1 cellular context compared by ENCODE assay signal in genomic region chr5:154189819-154190651, GRCh38.
TF ChIP-seq lines count a peak whose summit lies in the region.

No MANE protein-coding gene starts in this region.

TF ChIP-seq in HepG2, 621 proteins besides CTCF, POLR2A, EP300 and RAD21 (continued from another document and continues in another):
- no peak for TF ChIP-seq ZSCAN12 (CRISPR knock-in tag; IDR thresholded peaks at IDR 0.05)
- TF ChIP-seq, protein P1, sequence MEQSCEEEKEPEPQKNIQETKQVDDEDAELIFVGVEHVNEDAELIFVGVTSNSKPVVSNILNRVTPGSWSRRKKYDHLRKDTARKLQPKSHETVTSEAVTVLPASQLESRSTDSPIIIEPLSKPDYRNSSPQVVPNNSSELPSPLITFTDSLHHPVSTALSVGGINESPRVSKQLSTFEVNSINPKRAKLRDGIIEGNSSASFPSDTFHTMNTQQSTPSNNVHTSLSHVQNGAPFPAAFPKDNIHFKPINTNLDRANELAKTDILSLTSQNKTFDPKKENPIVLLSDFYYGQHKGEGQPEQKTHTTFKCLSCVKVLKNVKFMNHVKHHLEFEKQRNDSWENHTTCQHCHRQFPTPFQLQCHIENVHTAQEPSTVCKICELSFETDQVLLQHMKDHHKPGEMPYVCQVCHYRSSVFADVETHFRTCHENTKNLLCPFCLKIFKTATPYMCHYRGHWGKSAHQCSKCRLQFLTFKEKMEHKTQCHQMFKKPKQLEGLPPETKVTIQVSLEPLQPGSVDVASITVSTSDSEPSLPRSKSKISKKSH (CRISPR knock-in tag; IDR thresholded peaks at IDR 0.05; ENCODE audit: borderline replicate concordance) = no peak
- TF ChIP-seq ZNF205 (CRISPR knock-in tag; IDR thresholded peaks at IDR 0.05) = peak; percentile 36; the same call in 1 of the 2 replicates
- TF ChIP-seq ZNF274 (CRISPR knock-in tag; IDR thresholded peaks at IDR 0.05) = 0 out of 2 replicates have a peak, but pooled peaks have one; percentile 9
- peak; percentile 38 for TF ChIP-seq ZFX (CRISPR knock-in tag; IDR thresholded peaks at IDR 0.05; ENCODE audit: low read depth)
- TF ChIP-seq SKI (IDR thresholded peaks at IDR 0.05; ENCODE audit: partially characterized antibody) = no peak
- TF ChIP-seq RBFOX2 (IDR thresholded peaks at IDR 0.05; ENCODE audit: low read depth, low read length) = peak; percentile 78
- no peak for TF ChIP-seq GLI4 (CRISPR knock-in tag; IDR thresholded peaks at IDR 0.05; ENCODE audit: borderline replicate concordance)
- no peak for TF ChIP-seq SRSF4 (IDR thresholded peaks at IDR 0.05; ENCODE audit: low read depth, low read length, poor library complexity, severe bottlenecking)
- TF ChIP-seq GZF1 (CRISPR knock-in tag; IDR thresholded peaks at IDR 0.05) = no peak
- TF ChIP-seq ZNF704 (CRISPR knock-in tag; IDR thresholded peaks at IDR 0.05; ENCODE audit: borderline replicate concordance) = no peak
- no peak for TF ChIP-seq ARID2 (CRISPR knock-in tag; IDR thresholded peaks at IDR 0.05; ENCODE audit: borderline replicate concordance)
- TF ChIP-seq KDM1A (CRISPR knock-in tag; IDR thresholded peaks at IDR 0.05) = peak; percentile 68; the same call in 1 of the 2 replicates
- TF ChIP-seq TFAP4 (IDR thresholded peaks at IDR 0.05; ENCODE audit: borderline replicate concordance, low read depth) = no peak
- no peak for TF ChIP-seq DR1 (CRISPR knock-in tag; IDR thresholded peaks at IDR 0.05)
- no peak for TF ChIP-seq ZNF460 (CRISPR knock-in tag; IDR thresholded peaks at IDR 0.05; ENCODE audit: borderline replicate concordance)
- TF ChIP-seq RARG (CRISPR knock-in tag; IDR thresholded peaks at IDR 0.05; ENCODE audit: low read depth) = no peak
- TF ChIP-seq, protein P2, sequence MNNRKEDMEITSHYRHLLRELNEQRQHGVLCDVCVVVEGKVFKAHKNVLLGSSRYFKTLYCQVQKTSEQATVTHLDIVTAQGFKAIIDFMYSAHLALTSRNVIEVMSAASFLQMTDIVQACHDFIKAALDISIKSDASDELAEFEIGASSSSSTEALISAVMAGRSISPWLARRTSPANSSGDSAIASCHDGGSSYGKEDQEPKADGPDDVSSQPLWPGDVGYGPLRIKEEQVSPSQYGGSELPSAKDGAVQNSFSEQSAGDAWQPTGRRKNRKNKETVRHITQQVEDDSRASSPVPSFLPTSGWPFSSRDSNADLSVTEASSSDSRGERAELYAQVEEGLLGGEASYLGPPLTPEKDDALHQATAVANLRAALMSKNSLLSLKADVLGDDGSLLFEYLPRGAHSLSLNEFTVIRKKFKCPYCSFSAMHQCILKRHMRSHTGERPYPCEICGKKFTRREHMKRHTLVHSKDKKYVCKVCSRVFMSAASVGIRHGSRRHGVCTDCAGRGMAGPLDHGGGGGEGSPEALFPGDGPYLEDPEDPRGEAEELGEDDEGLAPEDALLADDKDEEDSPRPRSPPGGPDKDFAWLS (CRISPR knock-in tag; IDR thresholded peaks at IDR 0.05; ENCODE audit: borderline replicate concordance) = no peak
- no peak for TF ChIP-seq MBNL3 (CRISPR knock-in tag; conservative IDR thresholded peaks at IDR 0.05)
- TF ChIP-seq ZNF20 (CRISPR knock-in tag; IDR thresholded peaks at IDR 0.05) = no peak
- TF ChIP-seq KDM3A (CRISPR knock-in tag; IDR thresholded peaks at IDR 0.05; ENCODE audit: low read depth) = 0 out of 2 replicates have a peak, but pooled peaks have one; percentile 39
- TF ChIP-seq, protein P3, sequence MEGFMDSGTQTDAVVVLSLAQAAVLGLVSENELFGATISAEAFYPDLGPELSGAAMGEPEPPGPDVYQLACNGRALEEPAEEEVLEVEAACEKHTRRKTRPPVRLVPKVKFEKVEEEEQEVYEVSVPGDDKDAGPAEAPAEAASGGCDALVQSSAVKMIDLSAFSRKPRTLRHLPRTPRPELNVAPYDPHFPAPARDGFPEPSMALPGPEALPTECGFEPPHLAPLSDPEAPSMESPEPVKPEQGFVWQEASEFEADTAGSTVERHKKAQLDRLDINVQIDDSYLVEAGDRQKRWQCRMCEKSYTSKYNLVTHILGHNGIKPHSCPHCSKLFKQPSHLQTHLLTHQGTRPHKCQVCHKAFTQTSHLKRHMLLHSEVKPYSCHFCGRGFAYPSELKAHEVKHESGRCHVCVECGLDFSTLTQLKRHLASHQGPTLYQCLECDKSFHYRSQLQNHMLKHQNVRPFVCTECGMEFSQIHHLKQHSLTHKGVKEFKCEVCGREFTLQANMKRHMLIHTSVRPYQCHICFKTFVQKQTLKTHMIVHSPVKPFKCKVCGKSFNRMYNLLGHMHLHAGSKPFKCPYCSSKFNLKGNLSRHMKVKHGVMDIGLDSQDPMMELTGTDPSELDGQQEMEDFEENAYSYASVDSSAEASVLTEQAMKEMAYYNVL (CRISPR knock-in tag; IDR thresholded peaks at IDR 0.05; ENCODE audit: borderline replicate concordance) = no peak
- TF ChIP-seq ZSCAN9 (CRISPR knock-in tag; IDR thresholded peaks at IDR 0.05; ENCODE audit: borderline replicate concordance) = no peak
- no peak for TF ChIP-seq SP2 (CRISPR knock-in tag; IDR thresholded peaks at IDR 0.05)
- TF ChIP-seq ZNF256 (CRISPR knock-in tag; conservative IDR thresholded peaks at IDR 0.05) = no peak
- TF ChIP-seq, protein P4, sequence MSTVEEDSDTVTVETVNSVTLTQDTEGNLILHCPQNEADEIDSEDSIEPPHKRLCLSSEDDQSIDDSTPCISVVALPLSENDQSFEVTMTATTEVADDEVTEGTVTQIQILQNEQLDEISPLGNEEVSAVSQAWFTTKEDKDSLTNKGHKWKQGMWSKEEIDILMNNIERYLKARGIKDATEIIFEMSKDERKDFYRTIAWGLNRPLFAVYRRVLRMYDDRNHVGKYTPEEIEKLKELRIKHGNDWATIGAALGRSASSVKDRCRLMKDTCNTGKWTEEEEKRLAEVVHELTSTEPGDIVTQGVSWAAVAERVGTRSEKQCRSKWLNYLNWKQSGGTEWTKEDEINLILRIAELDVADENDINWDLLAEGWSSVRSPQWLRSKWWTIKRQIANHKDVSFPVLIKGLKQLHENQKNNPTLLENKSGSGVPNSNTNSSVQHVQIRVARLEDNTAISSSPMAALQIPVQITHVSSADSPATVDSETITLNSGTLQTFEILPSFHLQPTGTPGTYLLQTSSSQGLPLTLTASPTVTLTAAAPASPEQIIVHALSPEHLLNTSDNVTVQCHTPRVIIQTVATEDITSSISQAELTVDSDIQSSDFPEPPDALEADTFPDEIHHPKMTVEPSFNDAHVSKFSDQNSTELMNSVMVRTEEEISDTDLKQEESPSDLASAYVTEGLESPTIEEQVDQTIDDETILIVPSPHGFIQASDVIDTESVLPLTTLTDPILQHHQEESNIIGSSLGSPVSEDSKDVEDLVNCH (CRISPR knock-in tag; IDR thresholded peaks at IDR 0.05) = no peak
- no peak for TF ChIP-seq NFIB (CRISPR knock-in tag; IDR thresholded peaks at IDR 0.05; ENCODE audit: borderline replicate concordance)
- no peak for TF ChIP-seq ZSCAN30 (CRISPR knock-in tag; IDR thresholded peaks at IDR 0.05)
- TF ChIP-seq ZNF572 (CRISPR knock-in tag; IDR thresholded peaks at IDR 0.05) = no peak; the same call in 1 of the 2 replicates
- TF ChIP-seq ZNF788 (CRISPR knock-in tag; IDR thresholded peaks at IDR 0.05; ENCODE audit: borderline replicate concordance) = 0 out of 2 replicates have a peak, but pooled peaks have one; percentile 49
- no peak for TF ChIP-seq ZNF180 (CRISPR knock-in tag; IDR thresholded peaks at IDR 0.05; ENCODE audit: borderline replicate concordance, low read depth)
- TF ChIP-seq SRY (CRISPR knock-in tag; IDR thresholded peaks at IDR 0.05) = no peak
- TF ChIP-seq ZNF264 (CRISPR knock-in tag; IDR thresholded peaks at IDR 0.05) = peak; percentile 68; the same call in 1 of the 2 replicates
- no peak for TF ChIP-seq ZNF510 (CRISPR knock-in tag; IDR thresholded peaks at IDR 0.05; ENCODE audit: low read depth)
- TF ChIP-seq, protein P5, sequence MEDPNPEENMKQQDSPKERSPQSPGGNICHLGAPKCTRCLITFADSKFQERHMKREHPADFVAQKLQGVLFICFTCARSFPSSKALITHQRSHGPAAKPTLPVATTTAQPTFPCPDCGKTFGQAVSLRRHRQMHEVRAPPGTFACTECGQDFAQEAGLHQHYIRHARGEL (CRISPR knock-in tag; IDR thresholded peaks at IDR 0.05) = peak; percentile 31; the same call in 1 of the 2 replicates
- no peak for TF ChIP-seq ZFY (CRISPR knock-in tag; IDR thresholded peaks at IDR 0.05)
- TF ChIP-seq, protein P6, sequence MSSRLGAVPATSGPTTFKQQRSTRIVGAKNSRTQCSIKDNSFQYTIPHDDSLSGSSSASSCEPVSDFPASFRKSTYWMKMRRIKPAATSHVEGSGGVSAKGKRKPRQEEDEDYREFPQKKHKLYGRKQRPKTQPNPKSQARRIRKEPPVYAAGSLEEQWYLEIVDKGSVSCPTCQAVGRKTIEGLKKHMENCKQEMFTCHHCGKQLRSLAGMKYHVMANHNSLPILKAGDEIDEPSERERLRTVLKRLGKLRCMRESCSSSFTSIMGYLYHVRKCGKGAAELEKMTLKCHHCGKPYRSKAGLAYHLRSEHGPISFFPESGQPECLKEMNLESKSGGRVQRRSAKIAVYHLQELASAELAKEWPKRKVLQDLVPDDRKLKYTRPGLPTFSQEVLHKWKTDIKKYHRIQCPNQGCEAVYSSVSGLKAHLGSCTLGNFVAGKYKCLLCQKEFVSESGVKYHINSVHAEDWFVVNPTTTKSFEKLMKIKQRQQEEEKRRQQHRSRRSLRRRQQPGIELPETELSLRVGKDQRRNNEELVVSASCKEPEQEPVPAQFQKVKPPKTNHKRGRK (CRISPR knock-in tag; IDR thresholded peaks at IDR 0.05) = no peak
- TF ChIP-seq, protein P7, sequence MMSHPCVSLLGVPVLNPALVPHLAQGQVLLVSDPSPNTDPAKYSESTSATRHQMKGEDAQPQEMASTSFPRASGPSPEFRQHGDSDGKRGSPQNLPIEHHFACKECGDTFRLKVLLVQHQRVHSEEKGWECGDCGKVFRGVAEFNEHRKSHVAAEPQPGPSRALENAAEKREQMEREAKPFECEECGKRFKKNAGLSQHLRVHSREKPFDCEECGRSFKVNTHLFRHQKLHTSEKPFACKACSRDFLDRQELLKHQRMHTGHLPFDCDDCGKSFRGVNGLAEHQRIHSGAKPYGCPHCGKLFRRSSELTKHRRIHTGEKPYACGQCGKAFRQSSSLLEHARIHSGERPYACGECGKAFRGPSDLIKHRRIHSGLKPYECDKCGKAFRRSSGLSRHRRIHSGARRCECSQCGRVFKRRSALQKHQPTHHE (CRISPR knock-in tag; IDR thresholded peaks at IDR 0.05; ENCODE audit: borderline replicate concordance) = 0 out of 2 replicates have a peak, but pooled peaks have one; percentile 53
- no peak for TF ChIP-seq GTF2F1 (IDR thresholded peaks at IDR 0.05; ENCODE audit: low read length)
- TF ChIP-seq, protein P8, sequence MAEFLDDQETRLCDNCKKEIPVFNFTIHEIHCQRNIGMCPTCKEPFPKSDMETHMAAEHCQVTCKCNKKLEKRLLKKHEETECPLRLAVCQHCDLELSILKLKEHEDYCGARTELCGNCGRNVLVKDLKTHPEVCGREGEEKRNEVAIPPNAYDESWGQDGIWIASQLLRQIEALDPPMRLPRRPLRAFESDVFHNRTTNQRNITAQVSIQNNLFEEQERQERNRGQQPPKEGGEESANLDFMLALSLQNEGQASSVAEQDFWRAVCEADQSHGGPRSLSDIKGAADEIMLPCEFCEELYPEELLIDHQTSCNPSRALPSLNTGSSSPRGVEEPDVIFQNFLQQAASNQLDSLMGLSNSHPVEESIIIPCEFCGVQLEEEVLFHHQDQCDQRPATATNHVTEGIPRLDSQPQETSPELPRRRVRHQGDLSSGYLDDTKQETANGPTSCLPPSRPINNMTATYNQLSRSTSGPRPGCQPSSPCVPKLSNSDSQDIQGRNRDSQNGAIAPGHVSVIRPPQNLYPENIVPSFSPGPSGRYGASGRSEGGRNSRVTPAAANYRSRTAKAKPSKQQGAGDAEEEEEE (CRISPR knock-in tag; IDR thresholded peaks at IDR 0.05; ENCODE audit: borderline replicate concordance) = no peak
- TF ChIP-seq, protein P9, sequence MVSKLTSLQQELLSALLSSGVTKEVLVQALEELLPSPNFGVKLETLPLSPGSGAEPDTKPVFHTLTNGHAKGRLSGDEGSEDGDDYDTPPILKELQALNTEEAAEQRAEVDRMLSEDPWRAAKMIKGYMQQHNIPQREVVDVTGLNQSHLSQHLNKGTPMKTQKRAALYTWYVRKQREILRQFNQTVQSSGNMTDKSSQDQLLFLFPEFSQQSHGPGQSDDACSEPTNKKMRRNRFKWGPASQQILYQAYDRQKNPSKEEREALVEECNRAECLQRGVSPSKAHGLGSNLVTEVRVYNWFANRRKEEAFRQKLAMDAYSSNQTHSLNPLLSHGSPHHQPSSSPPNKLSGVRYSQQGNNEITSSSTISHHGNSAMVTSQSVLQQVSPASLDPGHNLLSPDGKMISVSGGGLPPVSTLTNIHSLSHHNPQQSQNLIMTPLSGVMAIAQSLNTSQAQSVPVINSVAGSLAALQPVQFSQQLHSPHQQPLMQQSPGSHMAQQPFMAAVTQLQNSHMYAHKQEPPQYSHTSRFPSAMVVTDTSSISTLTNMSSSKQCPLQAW (CRISPR knock-in tag; IDR thresholded peaks at IDR 0.05) = no peak
- TF ChIP-seq ZNF557 (CRISPR knock-in tag; IDR thresholded peaks at IDR 0.05) = no peak
